ENCODE assay signal across 1 cellular context in the genomic region with DNA sequence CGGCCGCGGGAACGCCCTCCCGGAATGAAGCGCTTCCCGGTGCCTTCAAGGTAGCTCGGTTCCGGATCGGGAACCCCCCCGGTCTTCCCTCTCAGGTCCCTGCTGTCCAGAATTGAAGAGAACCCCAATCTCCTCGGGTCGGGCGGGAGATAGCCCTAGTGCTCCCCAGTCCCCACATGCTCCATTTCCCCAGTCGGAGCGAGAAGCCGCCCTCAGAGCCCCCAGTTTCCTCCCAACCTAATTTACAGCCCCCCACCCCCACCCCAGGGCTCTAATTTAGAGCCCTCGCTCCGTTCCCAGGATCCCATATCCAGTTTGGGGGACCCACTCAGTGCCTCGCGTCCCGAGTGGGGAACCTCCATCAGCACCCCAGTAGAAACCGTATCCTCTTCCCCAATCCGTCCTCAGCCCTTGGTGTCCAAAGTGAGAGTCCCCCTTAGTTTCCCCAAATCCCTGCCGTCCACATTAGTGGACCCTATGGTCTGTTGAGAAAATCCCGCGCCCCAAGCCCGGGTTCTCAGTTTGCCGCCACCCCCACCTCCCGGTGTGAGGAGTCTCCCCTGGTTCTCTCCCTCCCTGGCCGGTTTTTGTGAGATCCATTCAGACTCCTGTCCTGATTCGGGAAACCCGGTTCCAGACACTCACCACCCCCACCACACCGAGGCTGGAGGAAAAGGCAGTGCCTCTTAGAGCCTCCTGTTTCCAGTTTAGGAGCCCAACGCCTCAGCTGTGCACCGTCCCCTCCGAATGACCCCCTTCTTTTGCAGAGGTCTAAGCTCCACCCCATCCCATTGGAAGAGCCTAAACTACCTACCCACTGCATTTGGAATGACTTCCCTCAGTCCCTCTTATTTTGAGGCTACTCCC.
A peak's percentile ranks its signal among the peaks of the same experiment; 100 is the strongest.
TF ChIP-seq lines count a peak whose summit lies in the region.

No MANE protein-coding gene starts in this region.

TF ChIP-seq in HCT116, 20 proteins besides CTCF, POLR2A, EP300 and RAD21 (continued from another document):
- TF ChIP-seq, protein P1, sequence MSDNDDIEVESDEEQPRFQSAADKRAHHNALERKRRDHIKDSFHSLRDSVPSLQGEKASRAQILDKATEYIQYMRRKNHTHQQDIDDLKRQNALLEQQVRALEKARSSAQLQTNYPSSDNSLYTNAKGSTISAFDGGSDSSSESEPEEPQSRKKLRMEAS (IDR thresholded peaks at IDR 0.05): no peak
- 0 out of 2 replicates have a peak, but pooled peaks have one; percentile 1 for TF ChIP-seq POLR2AphosphoS5 (IDR thresholded peaks at IDR 0.05; ENCODE audit: low read depth, low read length)
- TF ChIP-seq, protein P2, sequence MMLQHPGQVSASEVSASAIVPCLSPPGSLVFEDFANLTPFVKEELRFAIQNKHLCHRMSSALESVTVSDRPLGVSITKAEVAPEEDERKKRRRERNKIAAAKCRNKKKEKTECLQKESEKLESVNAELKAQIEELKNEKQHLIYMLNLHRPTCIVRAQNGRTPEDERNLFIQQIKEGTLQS (IDR thresholded peaks at IDR 0.05): no peak
- TF ChIP-seq, protein P3, sequence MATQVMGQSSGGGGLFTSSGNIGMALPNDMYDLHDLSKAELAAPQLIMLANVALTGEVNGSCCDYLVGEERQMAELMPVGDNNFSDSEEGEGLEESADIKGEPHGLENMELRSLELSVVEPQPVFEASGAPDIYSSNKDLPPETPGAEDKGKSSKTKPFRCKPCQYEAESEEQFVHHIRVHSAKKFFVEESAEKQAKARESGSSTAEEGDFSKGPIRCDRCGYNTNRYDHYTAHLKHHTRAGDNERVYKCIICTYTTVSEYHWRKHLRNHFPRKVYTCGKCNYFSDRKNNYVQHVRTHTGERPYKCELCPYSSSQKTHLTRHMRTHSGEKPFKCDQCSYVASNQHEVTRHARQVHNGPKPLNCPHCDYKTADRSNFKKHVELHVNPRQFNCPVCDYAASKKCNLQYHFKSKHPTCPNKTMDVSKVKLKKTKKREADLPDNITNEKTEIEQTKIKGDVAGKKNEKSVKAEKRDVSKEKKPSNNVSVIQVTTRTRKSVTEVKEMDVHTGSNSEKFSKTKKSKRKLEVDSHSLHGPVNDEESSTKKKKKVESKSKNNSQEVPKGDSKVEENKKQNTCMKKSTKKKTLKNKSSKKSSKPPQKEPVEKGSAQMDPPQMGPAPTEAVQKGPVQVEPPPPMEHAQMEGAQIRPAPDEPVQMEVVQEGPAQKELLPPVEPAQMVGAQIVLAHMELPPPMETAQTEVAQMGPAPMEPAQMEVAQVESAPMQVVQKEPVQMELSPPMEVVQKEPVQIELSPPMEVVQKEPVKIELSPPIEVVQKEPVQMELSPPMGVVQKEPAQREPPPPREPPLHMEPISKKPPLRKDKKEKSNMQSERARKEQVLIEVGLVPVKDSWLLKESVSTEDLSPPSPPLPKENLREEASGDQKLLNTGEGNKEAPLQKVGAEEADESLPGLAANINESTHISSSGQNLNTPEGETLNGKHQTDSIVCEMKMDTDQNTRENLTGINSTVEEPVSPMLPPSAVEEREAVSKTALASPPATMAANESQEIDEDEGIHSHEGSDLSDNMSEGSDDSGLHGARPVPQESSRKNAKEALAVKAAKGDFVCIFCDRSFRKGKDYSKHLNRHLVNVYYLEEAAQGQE (IDR thresholded peaks at IDR 0.05; ENCODE audit: low read depth): no peak
